Comparison of ENCODE assay signal across 12 cellular contexts in the genomic region with DNA sequence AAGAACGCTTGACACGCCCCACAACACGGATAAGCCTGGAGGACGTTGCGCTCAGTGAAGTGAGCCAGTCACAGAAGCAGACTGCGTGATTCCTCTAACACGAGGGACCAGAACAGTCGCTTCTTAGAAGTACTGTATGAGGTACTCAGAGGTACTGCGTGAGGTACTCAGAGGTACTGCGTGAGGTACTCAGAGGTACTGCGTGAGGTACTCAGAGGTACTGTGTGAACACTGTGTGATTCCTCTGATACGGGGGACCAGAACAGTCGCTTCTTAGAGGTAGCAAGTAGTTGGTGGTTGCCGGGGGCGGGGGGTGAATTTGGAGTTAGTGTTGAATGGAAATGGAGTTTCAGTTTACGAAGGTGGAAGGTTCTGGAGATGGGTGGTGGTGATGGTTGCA.
"Had no signal": no experiment of that assay in that cellular context is flagged by ENCODE, and none has a peak within 500 bp of the region (broad histone marks: within the 10 kb centered on the region; RNA-seq: fewer than 3 reads in every experiment).

No MANE protein-coding gene starts in this region.

- H3K27ac ChIP-seq: ascending aorta, cardiac muscle cell, gastrocnemius medialis, left ventricle myocardium inferior, tibial artery, uterus had no signal

- H3K9me3 ChIP-seq: ascending aorta, gastrocnemius medialis, left ventricle myocardium inferior, tibial artery, uterus had no signal

- DNase-seq: activated gamma-delta T cell; activated T-cell treated with anti-CD3 and anti-CD28 coated beads for 4 hours; cortex of kidney; effector memory CD4-positive, alpha-beta T cell; gastrocnemius medialis; left ventricle myocardium inferior; T1000; uterus had no signal

- ATAC-seq: gastrocnemius medialis had no signal

- H3K36me3 ChIP-seq: uterus had no signal

- H3K4me3 ChIP-seq: ascending aorta, cardiac muscle cell, gastrocnemius medialis, left ventricle myocardium inferior, skin epidermis, tibial artery, uterus had no signal

- H3K27me3 ChIP-seq: ascending aorta, cardiac muscle cell, gastrocnemius medialis, tibial artery, uterus had no signal

- H3K4me1 ChIP-seq: uterus had no signal
